Comparison of ENCODE assay signal across 25 cellular contexts in the genomic region with DNA sequence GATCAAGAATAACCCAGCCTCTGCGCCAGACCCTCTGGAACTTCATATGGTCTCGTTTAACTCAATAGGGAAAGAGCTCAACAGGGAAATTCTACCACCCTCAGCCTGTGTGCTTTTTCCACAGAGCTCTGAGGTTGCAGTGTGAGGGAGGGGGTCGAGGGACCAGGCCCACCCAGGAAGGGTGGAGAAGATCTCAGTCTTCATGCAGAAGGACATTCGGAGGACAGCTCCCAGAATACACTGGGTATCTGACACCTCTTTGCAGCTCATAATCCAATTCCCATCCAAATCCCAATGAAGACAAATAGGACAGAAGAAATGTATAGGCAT. TPM values are rescaled to one million over a fixed set of nuclear protein-coding genes. Genes with fewer than 3 reads are reported as not detected.
"Had no signal": no experiment of that assay in that cellular context is flagged by ENCODE, and none has a peak within 500 bp of the region (broad histone marks: within the 10 kb centered on the region; RNA-seq: fewer than 3 reads in every experiment).

No MANE protein-coding gene starts in this region.

- H3K36me3 Mint-ChIP-seq: activated naive CD4-positive, alpha-beta T cell treated with anti-CD3 and anti-CD28 coated beads, Interleukin-2, amount 50 U/mL, for 72 hours; brain; WTC11 had no signal

- H3K27ac Mint-ChIP-seq: activated CD4-positive, alpha-beta T cell treated with anti-CD3 and anti-CD28 coated beads, Interleukin-2, amount 10 ng/mL, durations not matched to agents 24 days and 14 days; activated naive CD4-positive, alpha-beta T cell treated with anti-CD3 and anti-CD28 coated beads, Interleukin-2, amount 50 U/mL, for 72 hours; activated naive CD8-positive, alpha-beta T cell treated with anti-CD3 and anti-CD28 coated beads, Interleukin-2, amount 50 U/mL, for 24 hours; T-helper 17 cell; WTC11 had no signal

- H3K27ac ChIP-seq: ascending aorta, PC-9 had no signal

- DNase-seq: activated CD4-positive, alpha-beta T cell treated with anti-CD3 and anti-CD28 coated beads for 1 hour; activated CD4-positive, alpha-beta T cell treated with anti-CD3 and anti-CD28 coated beads, Interleukin-2, amount 10 ng/mL, durations not matched to agents 24 days and 14 days; activated CD4-positive, alpha-beta T cell treated with anti-CD3 and anti-CD28 coated beads, Interleukin-2, amount 50 U/mL, for 48 hours; activated effector memory CD4-positive, alpha-beta T cell treated with anti-CD3 and anti-CD28 coated beads, Interleukin-2, amount 50 U/mL, for 16 hours; activated naive CD4-positive, alpha-beta T cell treated with Interleukin-2 at 50 U/mL for 16 hours; activated naive CD8-positive, alpha-beta T cell treated with anti-CD3 and anti-CD28 coated beads, Interleukin-2, amount 50 U/mL, for 24 hours; activated T-cell treated with anti-CD3 and anti-CD28 coated beads, Interleukin-2, amount 50 U/mL, for 1 hour; amniotic stem cell; Karpas-422; MM.1S; NCI-H1436; NCI-H1694 treated with DMSO at 0.1 percent for 48 hours; NCI-H2029 treated with DMSO at 0.1 percent for 48 hours; NCI-H510A treated with DMSO at 0.1 percent for 48 hours; NCI-H69; PC-9; SHP77 treated with DMSO at 0.1 percent for 48 hours; T-helper 17 cell; T-helper 9 cell had no signal

- H3K4me1 ChIP-seq: ascending aorta had no signal

- H3K4me1 Mint-ChIP-seq: activated CD4-positive, alpha-beta T cell treated with anti-CD3 and anti-CD28 coated beads, Interleukin-2, amount 10 ng/mL, durations not matched to agents 24 days and 14 days; activated naive CD8-positive, alpha-beta T cell treated with anti-CD3 and anti-CD28 coated beads, Interleukin-2, amount 50 U/mL, for 24 hours; T-helper 17 cell had no signal

- H3K4me3 ChIP-seq: ascending aorta, K562, PC-9 had no signal

- H3K36me3 ChIP-seq: ascending aorta had no signal

- H3K4me2 ChIP-seq: PC-9 had no signal

- H3K9me3 Mint-ChIP-seq: activated CD4-positive, alpha-beta T cell treated with anti-CD3 and anti-CD28 coated beads, Interleukin-2, amount 10 ng/mL, durations not matched to agents 24 days and 14 days; activated naive CD4-positive, alpha-beta T cell treated with anti-CD3 and anti-CD28 coated beads, Interleukin-2, amount 50 U/mL, for 72 hours; activated naive CD8-positive, alpha-beta T cell treated with anti-CD3 and anti-CD28 coated beads, Interleukin-2, amount 50 U/mL, for 24 hours; WTC11 had no signal

- H3K9me3 ChIP-seq: ascending aorta had no signal

- H2AFZ ChIP-seq: PC-9 had no signal

- ATAC-seq: activated naive CD4-positive, alpha-beta T cell treated with anti-CD3 and anti-CD28 coated beads, Interleukin-2, amount 50 U/mL, for 72 hours; activated naive CD8-positive, alpha-beta T cell treated with anti-CD3 and anti-CD28 coated beads, Interleukin-2, amount 50 U/mL, for 24 hours; K562; T-helper 17 cell; WTC11 had no signal

- H3K27me3 ChIP-seq: ascending aorta had no signal

- H3K4me3 Mint-ChIP-seq: activated CD4-positive, alpha-beta T cell treated with anti-CD3 and anti-CD28 coated beads, Interleukin-2, amount 10 ng/mL, durations not matched to agents 24 days and 14 days; activated naive CD8-positive, alpha-beta T cell treated with anti-CD3 and anti-CD28 coated beads, Interleukin-2, amount 50 U/mL, for 24 hours; brain; T-helper 17 cell; WTC11 had no signal

RNA-seq across cellular contexts. Expression of a gene that starts 56.6 kb away (rescaled TPM):
- total RNA-seq: activated CD4-positive, alpha-beta T cell treated with anti-CD3 and anti-CD28 coated beads, Interleukin-2, amount 10 ng/mL, durations not matched to agents 24 days and 14 days; SK-MEL-5 had no signal
